Comparison of ENCODE assay signal across 20 cellular contexts in genomic region chr6:52620055-52620905, GRCh38.
"Had no signal": no experiment of that assay in that cellular context is flagged by ENCODE, and none has a peak within 500 bp of the region (broad histone marks: within the 10 kb centered on the region; RNA-seq: fewer than 3 reads in every experiment).

No MANE protein-coding gene starts in this region.

- H3K4me3 Mint-ChIP-seq: activated CD4-positive, alpha-beta T cell treated with anti-CD3 and anti-CD28 coated beads, Interleukin-2, amount 10 ng/mL, durations not matched to agents 7 days and 5 days; activated naive CD8-positive, alpha-beta T cell treated with anti-CD3 and anti-CD28 coated beads for 36 hours; activated T-cell treated with anti-CD3 and anti-CD28 coated beads, Interleukin-2, amount 50 U/mL, for 72 hours; effector memory CD8-positive, alpha-beta T cell; naive B cell; T-helper 17 cell had no signal

- H3K36me3 ChIP-seq: brain microvascular endothelial cell, gastrocnemius medialis, heart right ventricle, tibial nerve, vagina had no signal

- H3K9me3 ChIP-seq: gastrocnemius medialis, heart right ventricle, tibial nerve, vagina had no signal

- H3K9me3 Mint-ChIP-seq: activated CD4-positive, alpha-beta T cell treated with anti-CD3 and anti-CD28 coated beads, Interleukin-2, amount 10 ng/mL, durations not matched to agents 7 days and 5 days; activated naive CD8-positive, alpha-beta T cell treated with anti-CD3 and anti-CD28 coated beads for 36 hours; activated T-cell treated with anti-CD3 and anti-CD28 coated beads, Interleukin-2, amount 50 U/mL, for 72 hours; effector memory CD8-positive, alpha-beta T cell had no signal

- DNase-seq: activated CD4-positive, alpha-beta T cell treated with anti-CD3 and anti-CD28 coated beads, Interleukin-2, amount 10 ng/mL, durations not matched to agents 7 days and 5 days; activated CD4-positive, CD25-positive, alpha-beta regulatory T cell; activated CD8-positive, alpha-beta memory T cell treated with anti-CD3 and anti-CD28 coated beads, Interleukin-2, amount 50 U/mL, for 48 hours; activated gamma-delta T cell; activated naive CD8-positive, alpha-beta T cell treated with anti-CD3 and anti-CD28 coated beads for 36 hours; activated T-cell treated with anti-CD3 and anti-CD28 coated beads, Interleukin-2, amount 50 U/mL, for 72 hours; brain microvascular endothelial cell; dermis blood vessel endothelial cell; effector memory CD8-positive, alpha-beta T cell; gastrocnemius medialis; heart right ventricle; naive B cell; stimulated activated CD4-positive, alpha-beta T cell treated with anti-CD3 and anti-CD28 coated beads, Interleukin-4, amount 100 ng/mL, for 4 hours; stimulated activated CD8-positive, alpha-beta memory T cell treated with anti-CD3 and anti-CD28 coated beads, Interleukin-4, amount 100 ng/mL, for 48 hours; stimulated activated naive CD4-positive, alpha-beta T cell treated with Interleukin-2 at 50 U/mL for 16 hours; substantia nigra; T-helper 17 cell had no signal

- H3K27me3 ChIP-seq: brain microvascular endothelial cell, gastrocnemius medialis, heart right ventricle, tibial nerve, vagina had no signal

- H3K27ac Mint-ChIP-seq: activated CD4-positive, alpha-beta T cell treated with anti-CD3 and anti-CD28 coated beads, Interleukin-2, amount 10 ng/mL, durations not matched to agents 7 days and 5 days; activated naive CD8-positive, alpha-beta T cell treated with anti-CD3 and anti-CD28 coated beads for 36 hours; activated T-cell treated with anti-CD3 and anti-CD28 coated beads, Interleukin-2, amount 50 U/mL, for 72 hours; effector memory CD8-positive, alpha-beta T cell; T-helper 17 cell had no signal

- H3K4me1 Mint-ChIP-seq: activated CD4-positive, alpha-beta T cell treated with anti-CD3 and anti-CD28 coated beads, Interleukin-2, amount 10 ng/mL, durations not matched to agents 7 days and 5 days; activated naive CD8-positive, alpha-beta T cell treated with anti-CD3 and anti-CD28 coated beads for 36 hours; naive B cell; T-helper 17 cell had no signal

- H3K36me3 Mint-ChIP-seq: activated naive CD8-positive, alpha-beta T cell treated with anti-CD3 and anti-CD28 coated beads for 36 hours; naive B cell had no signal

- H3K27ac ChIP-seq: brain microvascular endothelial cell, gastrocnemius medialis, heart right ventricle, skin epidermis, tibial nerve, vagina had no signal

- H3K4me1 ChIP-seq: gastrocnemius medialis, heart right ventricle, tibial nerve, vagina had no signal

- H3K4me3 ChIP-seq: gastrocnemius medialis, heart right ventricle, skin epidermis, tibial nerve, vagina had no signal

- ATAC-seq: activated T-cell treated with anti-CD3 and anti-CD28 coated beads, Interleukin-2, amount 50 U/mL, for 72 hours; effector memory CD8-positive, alpha-beta T cell; gastrocnemius medialis; heart right ventricle; T-helper 17 cell had no signal
